In the genomic region with DNA sequence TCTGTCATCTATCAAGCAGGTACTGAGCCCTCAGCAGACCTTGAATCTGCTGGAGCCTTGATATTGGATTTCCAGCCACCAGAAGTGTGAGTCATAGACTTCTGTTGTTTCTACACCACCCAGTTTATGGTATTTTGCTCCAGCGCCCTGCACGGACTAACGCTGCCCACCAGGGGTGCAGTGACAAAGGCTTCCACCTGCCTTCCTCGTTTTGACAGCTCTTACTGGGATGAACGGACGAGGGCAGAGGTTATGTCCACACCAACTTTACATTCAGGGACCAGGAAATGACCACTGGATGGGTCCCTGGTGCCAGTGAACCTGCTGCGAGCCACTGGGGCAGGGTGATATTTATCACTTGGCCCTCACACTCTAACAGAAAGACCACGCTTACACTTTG, we compare ENCODE assay signal across 15 cellular contexts.
DNase-seq lines count a peak whose midpoint lies in the region; ATAC-seq, FAIRE-seq and TF ChIP-seq lines count a peak whose summit lies in the region.
"Had no signal": no experiment of that assay in that cellular context is flagged by ENCODE, and none has a peak within 500 bp of the region (broad histone marks: within the 10 kb centered on the region; RNA-seq: fewer than 3 reads in every experiment).

No MANE protein-coding gene starts in this region.

- no peak overlapping the region for H3K4me2 ChIP-seq in H1 (ENCODE audit: insufficient read depth in 1 of 2, low read depth in 2 of 2, low read length in 2 of 2)

- no peak overlapping the region for H3K27ac Mint-ChIP-seq in natural killer cell treated with Interleukin-12 subunit alpha and Interleukin-12 subunit beta and Interleukin-15 and Interleukin-18, amount 100 ng/mL, for 72 hours
- H3K27ac Mint-ChIP-seq in natural killer cell, result no peak overlapping the region
- H3K27ac Mint-ChIP-seq in CD4-positive, alpha-beta T cell, result no peak overlapping the region
- H3K27ac Mint-ChIP-seq: CD4-positive, CD25-positive, alpha-beta regulatory T cell; memory B cell; T-helper 17 cell had no signal

- POLR2A ChIA-PET in H1 (lab: Charles Lee; ENCODE audit: partially characterized antibody), result no interaction called here
- POLR2A ChIA-PET in CD4-positive, alpha-beta T cell (lab: Charles Lee), result no interaction called here

- no peak overlapping the region for H3K23ac ChIP-seq in H1 (ENCODE audit: insufficient read length)

- H3K27ac ChIP-seq in H1 (ENCODE audit: low read depth, low read length), result no peak overlapping the region
- no peak overlapping the region for H3K27ac ChIP-seq in CD4-positive, alpha-beta T cell (ENCODE audit: low read depth, low read length)

- H3K4me1 ChIP-seq in H1 (replicated peaks in 1 of 4; ENCODE audit: control insufficient read depth in 3 of 4, insufficient read depth in 4 of 4, low read length in 3 of 4), result peaks cover 0 to 8% (median 0%) of the 10 kb centered on the region in 4 experiments; a peak in 2 of 7 replicates

- no peak overlapping the region for H2BK5ac ChIP-seq in H1 (ENCODE audit: low read depth, low read length)

- H3K79me1 ChIP-seq in H1 (ENCODE audit: low read depth, low read length), result no peaks in the 10 kb centered on the region

- H4K8ac ChIP-seq in H1 (ENCODE audit: extremely low read depth, insufficient read depth, low read length), result no peak overlapping the region

- no peak overlapping the region for H2BK20ac ChIP-seq in H1 (ENCODE audit: low read length)

- no peak overlapping the region for H3K18ac ChIP-seq in H1 (ENCODE audit: extremely low read depth, low read length)

- H4K5ac ChIP-seq in H1 (ENCODE audit: insufficient read length, low read depth, low read length), result no peak overlapping the region

- H2BK12ac ChIP-seq in H1 (ENCODE audit: low read depth, low read length), result no peak overlapping the region; the same call in 1 of the 2 replicates

- no peak overlapping the region for H3K4ac ChIP-seq in H1 (replicated peaks; ENCODE audit: insufficient read length, low read depth, low read length)

- peaks cover 6 to 28% of the 10 kb centered on the region in 2 donors for H3K27me3 Mint-ChIP-seq in natural killer cell treated with Interleukin-12 subunit alpha and Interleukin-12 subunit beta and Interleukin-15 and Interleukin-18, amount 100 ng/mL, for 72 hours
- peaks cover 11% of the 10 kb centered on the region in 2 donors for H3K27me3 Mint-ChIP-seq in natural killer cell (ENCODE audit: low read depth in 2 of 2)
- H3K27me3 Mint-ChIP-seq in CD4-positive, alpha-beta T cell, result peaks cover 24% of the 10 kb centered on the region

- no peaks in the 10 kb centered on the region for H3K23me2 ChIP-seq in H1 (ENCODE audit: low read depth, low read length)

- H3K9me3 ChIP-seq in H1 (ENCODE audit: insufficient read depth in 2 of 2, low read depth in 1 of 2, low read length in 1 of 2), result no peaks in the 10 kb centered on the region
- H3K9me3 ChIP-seq in CD4-positive, alpha-beta T cell (ENCODE audit: control insufficient read depth, low read length), result no peaks in the 10 kb centered on the region

- no peak overlapping the region for H3K14ac ChIP-seq in H1 (ENCODE audit: insufficient read length)

- TF ChIP-seq CTCF in natural killer cell (IDR thresholded peaks at IDR 0.05), result no peak
- TF ChIP-seq CTCF in H1 (IDR thresholded peaks at IDR 0.05; ENCODE audit: control extremely low read depth in 1 of 3, insufficient read depth in 1 of 3, low read depth in 1 of 3, low read length in 3 of 3), result peak; percentile 20 to 50 (median 40); a peak in 3 of 4 replicates
- no peak for TF ChIP-seq CTCF in CD4-positive, alpha-beta T cell (IDR thresholded peaks at IDR 0.05)

- 80% methylated on average over 8 of the region's 8 CpGs; no CpG with 5 or more reads in 1 of the 2 experiments for WGBS in H1 (ENCODE audit: extremely low coverage in 1 of 2, insufficient coverage in 1 of 2, insufficient read length in 1 of 2, insufficient replicate concordance in 2 of 2, low coverage in 1 of 2, low lambda C conversion rate in 2 of 2, missing lambda C conversion rate in 1 of 2), 2 experiments

- peak; percentile 15 for DNase-seq in natural killer cell treated with Interleukin-12 subunit alpha and Interleukin-12 subunit beta and Interleukin-15 and Interleukin-18, amount 100 ng/mL, for 72 hours (ENCODE audit: low spot score)
- DNase-seq in natural killer cell (no peak), NCI-H2196 treated with DMSO at 0.1 percent for 48 hours (lab: John Stamatoyannopoulos, UW; ENCODE audit: unreplicated experiment) (peak; percentile 21), H1 (ENCODE audit: low read depth in 1 of 2, low spot score in 2 of 2) (no peak), erythroblast (lab: John Stamatoyannopoulos, UW) (no peak)
- no peak for DNase-seq in CD4-positive, alpha-beta T cell
- DNase-seq: activated T-cell treated with anti-CD3 and anti-CD28 coated beads, Interleukin-2, amount 50 U/mL, for 4 hours; CD4-positive, CD25-positive, alpha-beta regulatory T cell; NCI-H1930; right cardiac atrium; T-helper 17 cell had no signal

- no peak overlapping the region for H3K9ac ChIP-seq in H1 (replicated peaks in 1 of 4; ENCODE audit: extremely low read depth in 1 of 4, low read depth in 3 of 4, low read length in 3 of 4)

- no peaks in the 10 kb centered on the region for H3K36me3 ChIP-seq in H1 (ENCODE audit: control insufficient read depth in 2 of 4, insufficient read depth in 4 of 4, low read length in 3 of 4)

- no peak overlapping the region for H2AFZ ChIP-seq in H1 (ENCODE audit: low read length)

- no peak overlapping the region for H3K4me3 Mint-ChIP-seq in natural killer cell treated with Interleukin-12 subunit alpha and Interleukin-12 subunit beta and Interleukin-15 and Interleukin-18, amount 100 ng/mL, for 72 hours
- no peak overlapping the region for H3K4me3 Mint-ChIP-seq in natural killer cell
- no peak overlapping the region for H3K4me3 Mint-ChIP-seq in CD4-positive, alpha-beta T cell
- H3K4me3 Mint-ChIP-seq: activated T-cell treated with anti-CD3 and anti-CD28 coated beads, Interleukin-2, amount 50 U/mL, for 4 hours; CD4-positive, CD25-positive, alpha-beta regulatory T cell; memory B cell; T-helper 17 cell had no signal

- no peak overlapping the region for H2BK120ac ChIP-seq in H1 (replicated peaks; ENCODE audit: low read depth, low read length)

- no peaks in the 10 kb centered on the region for H3K9me3 Mint-ChIP-seq in natural killer cell treated with Interleukin-12 subunit alpha and Interleukin-12 subunit beta and Interleukin-15 and Interleukin-18, amount 100 ng/mL, for 72 hours
- no peaks in the 10 kb centered on the region for H3K9me3 Mint-ChIP-seq in natural killer cell
- no peaks in the 10 kb centered on the region for H3K9me3 Mint-ChIP-seq in CD4-positive, alpha-beta T cell
- H3K9me3 Mint-ChIP-seq: activated T-cell treated with anti-CD3 and anti-CD28 coated beads, Interleukin-2, amount 50 U/mL, for 4 hours; memory B cell had no signal

- no peaks in the 10 kb centered on the region for H3K79me2 ChIP-seq in H1 (ENCODE audit: control insufficient read depth in 1 of 2, insufficient read depth in 2 of 2, low read length in 2 of 2)

- TF ChIP-seq POLR2A in H1 (IDR thresholded peaks at IDR 0.05; ENCODE audit: control extremely low read depth in 1 of 2, low read depth in 2 of 2, low read length in 2 of 2) (no peak), erythroblast (IDR thresholded peaks at IDR 0.05; ENCODE audit: low read length) (no peak)

- no peaks in the 10 kb centered on the region for H3K36me3 Mint-ChIP-seq in natural killer cell treated with Interleukin-12 subunit alpha and Interleukin-12 subunit beta and Interleukin-15 and Interleukin-18, amount 100 ng/mL, for 72 hours
- no peaks in the 10 kb centered on the region for H3K36me3 Mint-ChIP-seq in natural killer cell
- no peaks in the 10 kb centered on the region for H3K36me3 Mint-ChIP-seq in CD4-positive, alpha-beta T cell (ENCODE audit: low read depth)
- H3K36me3 Mint-ChIP-seq: CD4-positive, CD25-positive, alpha-beta regulatory T cell; memory B cell had no signal

- no peaks in the 10 kb centered on the region for H4K20me1 ChIP-seq in H1 (replicated peaks in 1 of 2; ENCODE audit: control insufficient read depth in 1 of 2, insufficient read depth in 2 of 2, low read length in 2 of 2)

- FAIRE-seq in H1 (lab: Jason Lieb, UNC), result no peak
- FAIRE-seq: GM18507 had no signal

- H3K56ac ChIP-seq in H1 (replicated peaks; ENCODE audit: insufficient read length, low read depth, low read length), result no peak overlapping the region

- intact Hi-C loops in natural killer cell (cut with micrococcal nuclease), result no loop called here
- intact Hi-C loops in CD4-positive, alpha-beta T cell (cut with DNase I, micrococcal nuclease), result no loop called here

- H3K4me3 ChIP-seq in H1 (ENCODE audit: extremely low read depth in 1 of 4, insufficient read depth in 2 of 4, low read depth in 3 of 4, low read length in 4 of 4), result no peak overlapping the region

- TF ChIP-seq EP300 in H1 (IDR thresholded peaks at IDR 0.05; ENCODE audit: borderline replicate concordance in 1 of 2, low read depth in 2 of 2, low read length in 2 of 2), result no peak

- no peak for ATAC-seq in natural killer cell treated with Interleukin-12 subunit alpha and Interleukin-12 subunit beta and Interleukin-15 and Interleukin-18, amount 100 ng/mL, for 72 hours
- ATAC-seq in natural killer cell (no peak), esophagus mucosa (no peak), GM21737 (IDR thresholded peaks at IDR 0.05; ENCODE audit: unreplicated experiment) (no peak)
- ATAC-seq in CD4-positive, alpha-beta T cell (ENCODE audit: poor library complexity), result no peak
- ATAC-seq: right cardiac atrium, T-helper 17 cell had no signal

- no peak overlapping the region for H2AK5ac ChIP-seq in H1 (ENCODE audit: low read depth, low read length)

- H2BK15ac ChIP-seq in H1 (ENCODE audit: low read length), result no peak overlapping the region

- H4K91ac ChIP-seq in H1 (replicated peaks; ENCODE audit: insufficient read length, low read length), result no peak overlapping the region

- H3K27me3 ChIP-seq in H1 (replicated peaks in 1 of 4; ENCODE audit: control insufficient read depth in 3 of 4, extremely low read depth in 1 of 4, insufficient read depth in 3 of 4, low read length in 3 of 4), result no peaks in the 10 kb centered on the region; a peak in 2 of 7 replicates
- H3K27me3 ChIP-seq in CD4-positive, alpha-beta T cell (ENCODE audit: control insufficient read depth, insufficient read depth, low read length), result peaks cover 16% of the 10 kb centered on the region

- TF ChIP-seq RAD21 in H1 (IDR thresholded peaks at IDR 0.05 in 1 of 2, conservative IDR thresholded peaks at IDR 0.05 in 1 of 2; ENCODE audit: low read depth in 2 of 2, low read length in 2 of 2), result peak in 1 of 2 experiments; percentile 16; a peak in 1 of 4 replicates

- H3K4me1 Mint-ChIP-seq in natural killer cell treated with Interleukin-12 subunit alpha and Interleukin-12 subunit beta and Interleukin-15 and Interleukin-18, amount 100 ng/mL, for 72 hours (ENCODE audit: low read depth in 2 of 2), result no peaks in the 10 kb centered on the region
- H3K4me1 Mint-ChIP-seq in natural killer cell, result no peaks in the 10 kb centered on the region
- H3K4me1 Mint-ChIP-seq in CD4-positive, alpha-beta T cell (ENCODE audit: low read depth), result no peaks in the 10 kb centered on the region
- H3K4me1 Mint-ChIP-seq: CD4-positive, CD25-positive, alpha-beta regulatory T cell; memory B cell; T-helper 17 cell had no signal

- CTCF ChIA-PET in H1 (lab: Charles Lee; ENCODE audit: partially characterized antibody), result interaction anchor here (0.6 to 2.9 kb wide), 11 partner anchors 8 to 98 kb away, joined by 3 to 17 read pairs (median 3); no protein-coding TSS in a partner anchor
- CTCF ChIA-PET in CD4-positive, alpha-beta T cell (lab: Charles Lee), result no interaction called here

Comparison
In these comparisons a context has a peak if more than half of its experiments do, and no peak if none do; other contexts are left out.
1. DNase-seq: peak in natural killer cell treated with Interleukin-12 subunit alpha and Interleukin-12 subunit beta and Interleukin-15 and Interleukin-18, amount 100 ng/mL, for 72 hours (single experiment) and NCI-H2196 treated with DMSO at 0.1 percent for 48 hours (single experiment); none in natural killer cell (single experiment), H1 (0 of 2), CD4-positive, alpha-beta T cell (0 of 10) and erythroblast (0 of 2).
2. CTCF ChIP-seq: peak in H1 (3 of 3); none in natural killer cell (single experiment) and CD4-positive, alpha-beta T cell (single experiment).